In genomic region chr7:116177009-116177408, GRCh38 we compare ENCODE assay signal across 16 cellular contexts. TPM values are rescaled to one million over a fixed set of nuclear protein-coding genes. Genes with fewer than 3 reads are reported as not detected.
DNase-seq lines count a peak whose midpoint lies in the region; ATAC-seq and TF ChIP-seq lines count a peak whose summit lies in the region.
"Had no signal": no experiment of that assay in that cellular context is flagged by ENCODE, and none has a peak within 500 bp of the region (broad histone marks: within the 10 kb centered on the region; RNA-seq: fewer than 3 reads in every experiment).

No MANE protein-coding gene starts in this region.

- ATAC-seq in heart left ventricle: no peak
- ATAC-seq: body of pancreas had no signal

- TF ChIP-seq CTCF in fibroblast of mammary gland (conservative IDR thresholded peaks at IDR 0.05; ENCODE audit: control insufficient read depth, insufficient read depth, low read depth, low read length) (no peak), sigmoid colon (IDR thresholded peaks at IDR 0.05) (no peak), heart left ventricle (IDR thresholded peaks at IDR 0.05) (no peak)

- H3K27me3 ChIP-seq in SJSA1 (replicated peaks) (no peaks in the 10 kb centered on the region), sigmoid colon (no peaks in the 10 kb centered on the region), heart left ventricle (no peaks in the 10 kb centered on the region)
- H3K27me3 ChIP-seq: body of pancreas, thyroid gland had no signal

- intact Hi-C loops in sigmoid colon (cut with DNase I): loop anchor here (10.0 kb wide), 1 partner anchor 168 kb away; no protein-coding TSS in a partner anchor
- intact Hi-C loops in heart left ventricle (cut with DNase I): loop anchor here in 6 of 10 donors (2.0 to 10.0 kb wide), 5 partner anchors 60 to 418 kb away; no protein-coding TSS in a partner anchor

- H3K4me3 ChIP-seq in SJSA1: no peak overlapping the region
- H3K4me3 ChIP-seq in fibroblast of mammary gland (ENCODE audit: control insufficient read depth, low read depth, low read length): no peak overlapping the region
- no peak overlapping the region for H3K4me3 ChIP-seq in sigmoid colon
- no peak overlapping the region for H3K4me3 ChIP-seq in heart left ventricle
- H3K4me3 ChIP-seq: body of pancreas, thyroid gland had no signal

- TF ChIP-seq POLR2A in sigmoid colon (IDR thresholded peaks at IDR 0.05) (no peak), heart left ventricle (IDR thresholded peaks at IDR 0.05) (no peak)

- peak; percentile 83 for DNase-seq in ELR (ENCODE audit: low read depth)
- DNase-seq in SJSA1 (ENCODE audit: low read depth in 1 of 2, low spot score in 2 of 2): peak; percentile 67 to 81
- peak; percentile 34 for DNase-seq in fibroblast of mammary gland (ENCODE audit: low read depth)
- no peak for DNase-seq in sigmoid colon
- no peak for DNase-seq in activated naive CD4-positive, alpha-beta T cell treated with anti-CD3 and anti-CD28 coated beads, Interleukin-2, amount 50 U/mL, for 16 hours
- DNase-seq in globus pallidus (ENCODE audit: low spot score): no peak
- no peak for DNase-seq in heart left ventricle
- no peak for DNase-seq in DMS153 (lab: John Stamatoyannopoulos, UW)
- DNase-seq: activated CD4-positive, alpha-beta memory T cell treated with anti-CD3 and anti-CD28 coated beads for 36 hours; body of pancreas; GDM1; glutamatergic neuron; islet precursor cell; NCI-H1048; thyroid gland had no signal

- no peaks in the 10 kb centered on the region for H3K9me3 ChIP-seq in SJSA1 (replicated peaks)
- no peaks in the 10 kb centered on the region for H3K9me3 ChIP-seq in sigmoid colon
- H3K9me3 ChIP-seq in heart left ventricle: peaks cover 0 to 4% (median 0%) of the 10 kb centered on the region in 12 donors
- H3K9me3 ChIP-seq: body of pancreas, thyroid gland had no signal

- WGBS in sigmoid colon, 2 donors: 88 to 90% methylated on average over 3 of the region's 3 CpGs
- WGBS in heart left ventricle, 4 donors: 73 to 75% (median 74%) methylated on average over 3 of the region's 3 CpGs

- no peaks in the 10 kb centered on the region for H3K36me3 ChIP-seq in SJSA1
- H3K36me3 ChIP-seq in sigmoid colon: no peaks in the 10 kb centered on the region
- H3K36me3 ChIP-seq in heart left ventricle: no peaks in the 10 kb centered on the region
- H3K36me3 ChIP-seq: thyroid gland had no signal

- no peak for TF ChIP-seq EP300 in sigmoid colon (IDR thresholded peaks at IDR 0.05)

- H3K4me1 ChIP-seq in SJSA1 (replicated peaks) (peaks cover 19% of the 10 kb centered on the region), sigmoid colon (peaks cover 0 to 14% (median 4%) of the 10 kb centered on the region in 4 donors), heart left ventricle (no peaks in the 10 kb centered on the region)
- H3K4me1 ChIP-seq: body of pancreas, parathyroid adenoma, thyroid gland had no signal

- H3K27ac ChIP-seq in SJSA1 (peak overlapping the region; percentile 71), sigmoid colon (peak overlapping the region in 3 of 4 donors; percentile 7 to 57 (median 20)), heart left ventricle (no peak overlapping the region)
- H3K27ac ChIP-seq: body of pancreas, parathyroid adenoma, thyroid gland had no signal

RNA-seq across cellular contexts. Expression of gene TES, which starts 33.3 kb away (rescaled TPM):
- 143 and 162 TPM in 2 replicates for total RNA-seq in SJSA1 (2014; rRNA removed; shearing (Covaris generic))
- 100 to 1,000 TPM; 289 to 514 (median 341) TPM for total RNA-seq in sigmoid colon
- 10 to 100 TPM; 53.5 to 80.7 (median 64.3) TPM for polyA plus RNA-seq in sigmoid colon
- total RNA-seq in heart left ventricle: 10 to 100 TPM; 15.6 to 42.2 (median 22.8) TPM
- 10 to 100 TPM; 10.3 to 66.9 TPM for polyA plus RNA-seq in heart left ventricle

Comparison
In these comparisons a context has a peak if more than half of its experiments do, and no peak if none do; other contexts are left out.
1. DNase-seq: peak in ELR (single experiment), SJSA1 (2 of 2) and fibroblast of mammary gland (single experiment); none in sigmoid colon (single experiment), activated naive CD4-positive, alpha-beta T cell treated with anti-CD3 and anti-CD28 coated beads, Interleukin-2, amount 50 U/mL, for 16 hours (single experiment), globus pallidus (single experiment), heart left ventricle (0 of 5) and DMS153 (single experiment).
2. H3K27ac ChIP-seq: peak in SJSA1 (single experiment) and sigmoid colon (3 of 4); none in heart left ventricle (0 of 12).